8 cellular contexts compared by ENCODE assay signal in the genomic region with DNA sequence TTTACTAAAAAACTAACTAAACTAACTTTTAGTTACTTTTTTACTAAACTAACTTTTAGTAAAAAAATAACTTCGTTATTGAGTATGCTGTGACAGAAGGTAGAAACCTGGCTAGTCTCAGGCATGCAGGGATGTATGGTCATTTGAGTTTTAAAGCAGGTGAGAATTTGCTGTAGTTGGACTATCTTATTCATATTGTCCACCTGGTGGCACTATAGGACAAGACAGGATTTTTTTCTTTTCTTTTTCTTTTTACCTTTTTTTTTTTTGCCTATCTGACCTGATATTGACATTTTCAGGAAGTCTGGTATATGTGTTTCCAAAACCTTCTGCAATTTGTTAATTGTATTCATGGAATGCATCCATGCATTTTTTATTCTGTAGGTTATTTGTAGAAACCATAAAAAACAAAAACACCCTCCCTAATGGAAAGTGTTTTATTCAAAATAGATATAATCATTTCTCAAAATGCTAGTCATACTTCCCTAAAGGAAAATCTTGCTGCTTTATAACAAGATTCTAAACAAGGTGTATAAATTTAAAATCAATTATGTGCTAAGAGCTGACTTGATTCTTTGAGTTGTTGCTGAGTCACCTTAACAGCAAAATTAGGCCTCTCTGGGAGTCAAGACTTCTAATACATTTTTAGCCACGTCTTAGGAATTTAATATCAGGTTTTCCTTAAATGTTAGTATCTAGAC.
DNase-seq lines count a peak whose midpoint lies in the region; ATAC-seq and TF ChIP-seq lines count a peak whose summit lies in the region.

No MANE protein-coding gene starts in this region.

- no peaks in the 10 kb centered on the region for H3K4me1 ChIP-seq in DOHH2 (ENCODE audit: control insufficient read depth, low read length)
- no peaks in the 10 kb centered on the region for H3K4me1 ChIP-seq in effector memory CD4-positive, alpha-beta T cell (ENCODE audit: control insufficient read depth, insufficient read depth, low read length, poor library complexity, severe bottlenecking)

- no peak overlapping the region for H3K27ac ChIP-seq in DOHH2 (ENCODE audit: low read depth, low read length)
- H3K27ac ChIP-seq in effector memory CD4-positive, alpha-beta T cell (ENCODE audit: insufficient read depth, low read length, poor library complexity, severe bottlenecking), result no peak overlapping the region

- TF ChIP-seq CTCF in DOHH2 (IDR thresholded peaks at IDR 0.05; ENCODE audit: low read depth, low read length, poor library complexity, severe bottlenecking) (peak; percentile 34), epithelial cell of esophagus (IDR thresholded peaks at IDR 0.05; ENCODE audit: insufficient read depth, low read depth, low read length, missing control alignments) (peak; percentile 44)

- DNase-seq in NCI-H524 treated with DMSO at 0.1 percent for 48 hours (lab: John Stamatoyannopoulos, UW) (peak; percentile 5), epithelial cell of esophagus (ENCODE audit: low read depth) (peak; percentile 43), stromal cell of bone marrow (ENCODE audit: low read depth) (peak; percentile 2)
- no peak for DNase-seq in effector memory CD4-positive, alpha-beta T cell

- H3F3A ChIP-seq in DOHH2 (ENCODE audit: control insufficient read depth, insufficient read depth), result no peaks in the 10 kb centered on the region

- H3K9me2 ChIP-seq in DOHH2 (replicated peaks; ENCODE audit: control insufficient read depth, low read length), result no peaks in the 10 kb centered on the region

- peak; percentile 57 for ATAC-seq in HG02798 (IDR thresholded peaks at IDR 0.05; ENCODE audit: poor library complexity, unreplicated experiment)
- no peak for ATAC-seq in GM21526 (IDR thresholded peaks at IDR 0.05; ENCODE audit: low FRiP score, unreplicated experiment)
- ATAC-seq in HG02852 (IDR thresholded peaks at IDR 0.05; ENCODE audit: unreplicated experiment), result no peak

- no peaks in the 10 kb centered on the region for H3K27me3 ChIP-seq in DOHH2 (ENCODE audit: control insufficient read depth, low read length)
- no peaks in the 10 kb centered on the region for H3K27me3 ChIP-seq in effector memory CD4-positive, alpha-beta T cell (replicated peaks; ENCODE audit: control insufficient read depth, insufficient read depth, low read length, poor library complexity, severe bottlenecking)

- H3K79me2 ChIP-seq in DOHH2 (ENCODE audit: control insufficient read depth, low read length), result no peaks in the 10 kb centered on the region

- H3K36me3 ChIP-seq in DOHH2 (ENCODE audit: control insufficient read depth, low read length), result no peaks in the 10 kb centered on the region
- no peaks in the 10 kb centered on the region for H3K36me3 ChIP-seq in effector memory CD4-positive, alpha-beta T cell (ENCODE audit: control insufficient read depth, insufficient read depth, low read length)

- no peak overlapping the region for H3K4me3 ChIP-seq in DOHH2 (ENCODE audit: low read length)
- H3K4me3 ChIP-seq in epithelial cell of esophagus (ENCODE audit: low read length), result no peak overlapping the region
- H3K4me3 ChIP-seq in effector memory CD4-positive, alpha-beta T cell (ENCODE audit: insufficient read depth, low read depth, low read length, poor library complexity, severe bottlenecking), result no peak overlapping the region

- H4K20me1 ChIP-seq in DOHH2 (ENCODE audit: control insufficient read depth, insufficient read depth, low read depth, low read length), result no peaks in the 10 kb centered on the region

- H3K4me2 ChIP-seq in DOHH2 (ENCODE audit: low read length), result no peak overlapping the region

- no peaks in the 10 kb centered on the region for H3K9me3 ChIP-seq in DOHH2 (ENCODE audit: control insufficient read depth, insufficient read depth, low read length)
- H3K9me3 ChIP-seq in effector memory CD4-positive, alpha-beta T cell (ENCODE audit: control insufficient read depth, low read length), result no peaks in the 10 kb centered on the region

Comparison
In these comparisons a context has a peak if more than half of its experiments do, and no peak if none do; other contexts are left out.
1. DNase-seq: peak in NCI-H524 treated with DMSO at 0.1 percent for 48 hours (single experiment), epithelial cell of esophagus (single experiment) and stromal cell of bone marrow (single experiment); none in effector memory CD4-positive, alpha-beta T cell (0 of 3).